Comparison of ENCODE assay signal across 29 cellular contexts in genomic region chr7:133773601-133774000, GRCh38.
"Had no signal": no experiment of that assay in that cellular context is flagged by ENCODE, and none has a peak within 500 bp of the region (broad histone marks: within the 10 kb centered on the region; RNA-seq: fewer than 3 reads in every experiment).

No MANE protein-coding gene starts in this region.

- H3K27ac ChIP-seq: left lung, pancreas, prostate gland, skin epidermis, stomach, testis, thyroid gland, transverse colon, upper lobe of left lung, vagina had no signal

- H3K27me3 ChIP-seq: left lung, pancreas, stomach, testis, thyroid gland, transverse colon, upper lobe of left lung, vagina had no signal

- H3K4me3 ChIP-seq: left lung, lung, mucosa of descending colon, pancreas, prostate gland, skin epidermis, stomach, testis, thyroid gland, transverse colon, upper lobe of left lung, vagina had no signal

- H3K27ac Mint-ChIP-seq: immature natural killer cell; naive thymus-derived CD4-positive, alpha-beta T cell; natural killer cell treated with Interleukin-12 subunit alpha and Interleukin-12 subunit beta and Interleukin-15 and Interleukin-18, amount 100 ng/mL, for 72 hours; stimulated activated naive B cell treated with anti-CD40 and anti-IgM and Interleukin-4, amounts not matched to agents 10 μg/mL and 1 μg/mL and 100 μg/mL, for 72 hours had no signal

- H3K27me3 Mint-ChIP-seq: naive thymus-derived CD4-positive, alpha-beta T cell; natural killer cell treated with Interleukin-12 subunit alpha and Interleukin-12 subunit beta and Interleukin-15 and Interleukin-18, amount 100 ng/mL, for 72 hours; stimulated activated naive B cell treated with anti-CD40 and anti-IgM and Interleukin-4, amounts not matched to agents 10 μg/mL and 1 μg/mL and 100 μg/mL, for 72 hours had no signal

- H3K36me3 ChIP-seq: left lung, pancreas, prostate gland, stomach, thyroid gland, transverse colon, upper lobe of left lung, vagina had no signal

- ATAC-seq: left colon; left lung; mucosa of descending colon; naive thymus-derived CD4-positive, alpha-beta T cell; natural killer cell treated with Interleukin-12 subunit alpha and Interleukin-12 subunit beta and Interleukin-15 and Interleukin-18, amount 100 ng/mL, for 72 hours; pancreas; right cardiac atrium; sciatic nerve; stimulated activated naive B cell treated with anti-CD40 and anti-IgM and Interleukin-4, amounts not matched to agents 10 μg/mL and 1 μg/mL and 100 μg/mL, for 72 hours; stimulated activated naive CD8-positive, alpha-beta T cell treated with anti-CD3 and anti-CD28 coated beads, Interleukin-15, Interleukin-2, amounts not matched to agents 100 U/mL and 50 U/mL, for 24 hours had no signal

- DNase-seq: hypothalamus; immature natural killer cell; kidney; left colon; left lung; midbrain; mucosa of descending colon; naive thymus-derived CD4-positive, alpha-beta T cell; pancreas; posterior cingulate gyrus; retina; right cardiac atrium; stimulated activated CD4-positive, alpha-beta T cell treated with anti-CD3 and anti-CD28 coated beads, Interleukin-12 subunit alpha, Interleukin-12 subunit beta, amount 100 ng/mL, for 4 hours; stimulated activated CD4-positive, alpha-beta T cell treated with anti-CD3 and anti-CD28 coated beads, Interleukin-15, amount 100 ng/mL, for 24 hours; stimulated activated CD4-positive, alpha-beta T cell treated with anti-CD3 and anti-CD28 coated beads, Interleukin-2, amount 100 ng/mL, for 24 hours; stimulated activated CD4-positive, alpha-beta T cell treated with anti-CD3 and anti-CD28 coated beads, Interleukin-4, amount 100 ng/mL, for 1 hour; stimulated activated naive B cell treated with anti-CD40 and anti-IgM and Interleukin-4, amounts not matched to agents 10 μg/mL and 1 μg/mL and 100 μg/mL, for 72 hours; stimulated activated naive CD8-positive, alpha-beta T cell treated with anti-CD3 and anti-CD28 coated beads, Interleukin-15, Interleukin-2, amounts not matched to agents 100 U/mL and 50 U/mL, for 24 hours; stomach; testis; thyroid gland; transverse colon; upper lobe of left lung had no signal

- H3K36me3 Mint-ChIP-seq: natural killer cell treated with Interleukin-12 subunit alpha and Interleukin-12 subunit beta and Interleukin-15 and Interleukin-18, amount 100 ng/mL, for 72 hours had no signal

- H3K4me3 Mint-ChIP-seq: immature natural killer cell; naive thymus-derived CD4-positive, alpha-beta T cell; natural killer cell treated with Interleukin-12 subunit alpha and Interleukin-12 subunit beta and Interleukin-15 and Interleukin-18, amount 100 ng/mL, for 72 hours; stimulated activated naive B cell treated with anti-CD40 and anti-IgM and Interleukin-4, amounts not matched to agents 10 μg/mL and 1 μg/mL and 100 μg/mL, for 72 hours had no signal

- H3K9me3 Mint-ChIP-seq: immature natural killer cell; naive thymus-derived CD4-positive, alpha-beta T cell; natural killer cell treated with Interleukin-12 subunit alpha and Interleukin-12 subunit beta and Interleukin-15 and Interleukin-18, amount 100 ng/mL, for 72 hours had no signal

- H3K9me3 ChIP-seq: left lung, mucosa of descending colon, pancreas, prostate gland, stomach, testis, thyroid gland, transverse colon, upper lobe of left lung, vagina had no signal

- H3K4me1 Mint-ChIP-seq: immature natural killer cell had no signal

- H3K4me1 ChIP-seq: left lung, prostate gland, stomach, testis, thyroid gland, transverse colon, upper lobe of left lung had no signal
